ENCODE assay signal across 1 cellular context in genomic region chr9:87518702-87519335, GRCh38.
TF ChIP-seq lines count a peak whose summit lies in the region.

No MANE protein-coding gene starts in this region.

TF ChIP-seq in K562, 482 proteins besides CTCF, POLR2A, EP300 and RAD21 (continued from another document and continues in another):
- TF ChIP-seq CREB5 (CRISPR knock-in tag; IDR thresholded peaks at IDR 0.05) (no peak), NRF1 (conservative IDR thresholded peaks at IDR 0.05 in 1 of 2, IDR thresholded peaks at IDR 0.05 in 1 of 2) (no peak; a peak in 2 of 4 replicates), MXD1 (CRISPR knock-in tag; IDR thresholded peaks at IDR 0.05; ENCODE audit: borderline replicate concordance, poor library complexity, severe bottlenecking) (no peak), ZNF395 (CRISPR knock-in tag; IDR thresholded peaks at IDR 0.05) (peak; percentile 65; the same call in 1 of the 2 replicates), FOXK2 (conservative IDR thresholded peaks at IDR 0.05 in 1 of 2, IDR thresholded peaks at IDR 0.05 in 1 of 2; ENCODE audit: low read depth in 2 of 2) (0 out of 4 replicates have a peak, but pooled peaks of 1 of the 2 experiments have one; percentile 54), NR2C1 (IDR thresholded peaks at IDR 0.05) (no peak), NR2C1 (tag; IDR thresholded peaks at IDR 0.05) (no peak; the same call in 1 of the 2 replicates), NR4A1 (CRISPR knock-in tag; IDR thresholded peaks at IDR 0.05) (no peak), NR4A1 (tag; IDR thresholded peaks at IDR 0.05) (no peak), ZEB2 (IDR thresholded peaks at IDR 0.05) (no peak), SREBF2 (CRISPR knock-in tag; IDR thresholded peaks at IDR 0.05) (no peak), DDX20 (tag; IDR thresholded peaks at IDR 0.05; ENCODE audit: low read depth) (no peak), NFIC (IDR thresholded peaks at IDR 0.05) (peak; percentile 93), GTF2F1 (IDR thresholded peaks at IDR 0.05; ENCODE audit: low read depth, low read length) (no peak), MAFF (IDR thresholded peaks at IDR 0.05; ENCODE audit: low read length) (peak; percentile 0; the same call in 1 of the 2 replicates), ARID2 (IDR thresholded peaks at IDR 0.05) (no peak), SLC30A9 (CRISPR knock-in tag; IDR thresholded peaks at IDR 0.05) (no peak), PRDM10 (IDR thresholded peaks at IDR 0.05; ENCODE audit: partially characterized antibody) (peak; percentile 56), ZBTB17 (CRISPR knock-in tag; IDR thresholded peaks at IDR 0.05) (no peak), MBD2 (IDR thresholded peaks at IDR 0.05; ENCODE audit: borderline replicate concordance, low read depth) (peak; percentile 59; the same call in 1 of the 2 replicates), TRIM24 (IDR thresholded peaks at IDR 0.05) (peak; percentile 95 to 96), REST (CRISPR knock-in tag; IDR thresholded peaks at IDR 0.05; ENCODE audit: low read depth) (no peak), PHF8 (IDR thresholded peaks at IDR 0.05; ENCODE audit: borderline replicate concordance, low read length) (no peak), ZBTB5 (IDR thresholded peaks at IDR 0.05) (peak; percentile 47; the same call in 1 of the 2 replicates)
- TF ChIP-seq, protein P1, sequence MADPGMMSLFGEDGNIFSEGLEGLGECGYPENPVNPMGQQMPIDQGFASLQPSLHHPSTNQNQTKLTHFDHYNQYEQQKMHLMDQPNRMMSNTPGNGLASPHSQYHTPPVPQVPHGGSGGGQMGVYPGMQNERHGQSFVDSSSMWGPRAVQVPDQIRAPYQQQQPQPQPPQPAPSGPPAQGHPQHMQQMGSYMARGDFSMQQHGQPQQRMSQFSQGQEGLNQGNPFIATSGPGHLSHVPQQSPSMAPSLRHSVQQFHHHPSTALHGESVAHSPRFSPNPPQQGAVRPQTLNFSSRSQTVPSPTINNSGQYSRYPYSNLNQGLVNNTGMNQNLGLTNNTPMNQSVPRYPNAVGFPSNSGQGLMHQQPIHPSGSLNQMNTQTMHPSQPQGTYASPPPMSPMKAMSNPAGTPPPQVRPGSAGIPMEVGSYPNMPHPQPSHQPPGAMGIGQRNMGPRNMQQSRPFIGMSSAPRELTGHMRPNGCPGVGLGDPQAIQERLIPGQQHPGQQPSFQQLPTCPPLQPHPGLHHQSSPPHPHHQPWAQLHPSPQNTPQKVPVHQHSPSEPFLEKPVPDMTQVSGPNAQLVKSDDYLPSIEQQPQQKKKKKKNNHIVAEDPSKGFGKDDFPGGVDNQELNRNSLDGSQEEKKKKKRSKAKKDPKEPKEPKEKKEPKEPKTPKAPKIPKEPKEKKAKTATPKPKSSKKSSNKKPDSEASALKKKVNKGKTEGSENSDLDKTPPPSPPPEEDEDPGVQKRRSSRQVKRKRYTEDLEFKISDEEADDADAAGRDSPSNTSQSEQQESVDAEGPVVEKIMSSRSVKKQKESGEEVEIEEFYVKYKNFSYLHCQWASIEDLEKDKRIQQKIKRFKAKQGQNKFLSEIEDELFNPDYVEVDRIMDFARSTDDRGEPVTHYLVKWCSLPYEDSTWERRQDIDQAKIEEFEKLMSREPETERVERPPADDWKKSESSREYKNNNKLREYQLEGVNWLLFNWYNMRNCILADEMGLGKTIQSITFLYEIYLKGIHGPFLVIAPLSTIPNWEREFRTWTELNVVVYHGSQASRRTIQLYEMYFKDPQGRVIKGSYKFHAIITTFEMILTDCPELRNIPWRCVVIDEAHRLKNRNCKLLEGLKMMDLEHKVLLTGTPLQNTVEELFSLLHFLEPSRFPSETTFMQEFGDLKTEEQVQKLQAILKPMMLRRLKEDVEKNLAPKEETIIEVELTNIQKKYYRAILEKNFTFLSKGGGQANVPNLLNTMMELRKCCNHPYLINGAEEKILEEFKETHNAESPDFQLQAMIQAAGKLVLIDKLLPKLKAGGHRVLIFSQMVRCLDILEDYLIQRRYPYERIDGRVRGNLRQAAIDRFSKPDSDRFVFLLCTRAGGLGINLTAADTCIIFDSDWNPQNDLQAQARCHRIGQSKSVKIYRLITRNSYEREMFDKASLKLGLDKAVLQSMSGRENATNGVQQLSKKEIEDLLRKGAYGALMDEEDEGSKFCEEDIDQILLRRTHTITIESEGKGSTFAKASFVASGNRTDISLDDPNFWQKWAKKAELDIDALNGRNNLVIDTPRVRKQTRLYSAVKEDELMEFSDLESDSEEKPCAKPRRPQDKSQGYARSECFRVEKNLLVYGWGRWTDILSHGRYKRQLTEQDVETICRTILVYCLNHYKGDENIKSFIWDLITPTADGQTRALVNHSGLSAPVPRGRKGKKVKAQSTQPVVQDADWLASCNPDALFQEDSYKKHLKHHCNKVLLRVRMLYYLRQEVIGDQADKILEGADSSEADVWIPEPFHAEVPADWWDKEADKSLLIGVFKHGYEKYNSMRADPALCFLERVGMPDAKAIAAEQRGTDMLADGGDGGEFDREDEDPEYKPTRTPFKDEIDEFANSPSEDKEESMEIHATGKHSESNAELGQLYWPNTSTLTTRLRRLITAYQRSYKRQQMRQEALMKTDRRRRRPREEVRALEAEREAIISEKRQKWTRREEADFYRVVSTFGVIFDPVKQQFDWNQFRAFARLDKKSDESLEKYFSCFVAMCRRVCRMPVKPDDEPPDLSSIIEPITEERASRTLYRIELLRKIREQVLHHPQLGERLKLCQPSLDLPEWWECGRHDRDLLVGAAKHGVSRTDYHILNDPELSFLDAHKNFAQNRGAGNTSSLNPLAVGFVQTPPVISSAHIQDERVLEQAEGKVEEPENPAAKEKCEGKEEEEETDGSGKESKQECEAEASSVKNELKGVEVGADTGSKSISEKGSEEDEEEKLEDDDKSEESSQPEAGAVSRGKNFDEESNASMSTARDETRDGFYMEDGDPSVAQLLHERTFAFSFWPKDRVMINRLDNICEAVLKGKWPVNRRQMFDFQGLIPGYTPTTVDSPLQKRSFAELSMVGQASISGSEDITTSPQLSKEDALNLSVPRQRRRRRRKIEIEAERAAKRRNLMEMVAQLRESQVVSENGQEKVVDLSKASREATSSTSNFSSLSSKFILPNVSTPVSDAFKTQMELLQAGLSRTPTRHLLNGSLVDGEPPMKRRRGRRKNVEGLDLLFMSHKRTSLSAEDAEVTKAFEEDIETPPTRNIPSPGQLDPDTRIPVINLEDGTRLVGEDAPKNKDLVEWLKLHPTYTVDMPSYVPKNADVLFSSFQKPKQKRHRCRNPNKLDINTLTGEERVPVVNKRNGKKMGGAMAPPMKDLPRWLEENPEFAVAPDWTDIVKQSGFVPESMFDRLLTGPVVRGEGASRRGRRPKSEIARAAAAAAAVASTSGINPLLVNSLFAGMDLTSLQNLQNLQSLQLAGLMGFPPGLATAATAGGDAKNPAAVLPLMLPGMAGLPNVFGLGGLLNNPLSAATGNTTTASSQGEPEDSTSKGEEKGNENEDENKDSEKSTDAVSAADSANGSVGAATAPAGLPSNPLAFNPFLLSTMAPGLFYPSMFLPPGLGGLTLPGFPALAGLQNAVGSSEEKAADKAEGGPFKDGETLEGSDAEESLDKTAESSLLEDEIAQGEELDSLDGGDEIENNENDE (IDR thresholded peaks at IDR 0.05; ENCODE audit: low read depth, low read length): no peak
- TF ChIP-seq, protein P2, sequence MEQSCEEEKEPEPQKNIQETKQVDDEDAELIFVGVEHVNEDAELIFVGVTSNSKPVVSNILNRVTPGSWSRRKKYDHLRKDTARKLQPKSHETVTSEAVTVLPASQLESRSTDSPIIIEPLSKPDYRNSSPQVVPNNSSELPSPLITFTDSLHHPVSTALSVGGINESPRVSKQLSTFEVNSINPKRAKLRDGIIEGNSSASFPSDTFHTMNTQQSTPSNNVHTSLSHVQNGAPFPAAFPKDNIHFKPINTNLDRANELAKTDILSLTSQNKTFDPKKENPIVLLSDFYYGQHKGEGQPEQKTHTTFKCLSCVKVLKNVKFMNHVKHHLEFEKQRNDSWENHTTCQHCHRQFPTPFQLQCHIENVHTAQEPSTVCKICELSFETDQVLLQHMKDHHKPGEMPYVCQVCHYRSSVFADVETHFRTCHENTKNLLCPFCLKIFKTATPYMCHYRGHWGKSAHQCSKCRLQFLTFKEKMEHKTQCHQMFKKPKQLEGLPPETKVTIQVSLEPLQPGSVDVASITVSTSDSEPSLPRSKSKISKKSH (CRISPR knock-in tag; IDR thresholded peaks at IDR 0.05): no peak
